14 cellular contexts compared by ENCODE assay signal in genomic region chr18:3411327-3411726, GRCh38. TPM values are rescaled to one million over a fixed set of nuclear protein-coding genes. Genes with fewer than 3 reads are reported as not detected.
A peak's percentile ranks its signal among the peaks of the same experiment; 100 is the strongest.
DNase-seq lines count a peak whose midpoint lies in the region; ATAC-seq and TF ChIP-seq lines count a peak whose summit lies in the region.
"Had no signal": no experiment of that assay in that cellular context is flagged by ENCODE, and none has a peak within 500 bp of the region (broad histone marks: within the 10 kb centered on the region; RNA-seq: fewer than 3 reads in every experiment).

No MANE protein-coding gene starts in this region.

- peak overlapping the region; percentile 60 for H3K27ac Mint-ChIP-seq in Calu3 (ENCODE audit: unreplicated experiment)
- peak overlapping the region in 1 of 3 donors; percentile 87 for H3K27ac Mint-ChIP-seq in IgD-negative memory B cell
- no peak overlapping the region for H3K27ac Mint-ChIP-seq in stimulated activated effector memory CD8-positive, alpha-beta T cell treated with anti-CD3 and anti-CD28 coated beads, Interleukin-12 subunit alpha, Interleukin-12 subunit beta, amount 100 ng/mL, for 72 hours

- no peaks in the 10 kb centered on the region for H3K36me3 ChIP-seq in esophagus squamous epithelium
- H3K36me3 ChIP-seq: BLaER1 treated with 17β-estradiol and CSF1 and Interleukin-3, amounts not matched to agents 10 nM and 100 nM; pancreas had no signal

- H3K4me3 Mint-ChIP-seq in Calu3 (ENCODE audit: low read depth, unreplicated experiment) (peak overlapping the region; percentile 75), IgD-negative memory B cell (peak overlapping the region in 3 of 4 donors; percentile 76 to 94 (median 84))
- H3K4me3 Mint-ChIP-seq in stimulated activated effector memory CD8-positive, alpha-beta T cell treated with anti-CD3 and anti-CD28 coated beads, Interleukin-12 subunit alpha, Interleukin-12 subunit beta, amount 100 ng/mL, for 72 hours, result peak overlapping the region; percentile 35

- peaks cover 18% of the 10 kb centered on the region for H3K36me3 Mint-ChIP-seq in Calu3 (ENCODE audit: insufficient read depth, unreplicated experiment)
- peaks cover 4% of the 10 kb centered on the region for H3K36me3 Mint-ChIP-seq in IgD-negative memory B cell
- H3K36me3 Mint-ChIP-seq in stimulated activated effector memory CD8-positive, alpha-beta T cell treated with anti-CD3 and anti-CD28 coated beads, Interleukin-12 subunit alpha, Interleukin-12 subunit beta, amount 100 ng/mL, for 72 hours, result no peaks in the 10 kb centered on the region

- H3K27me3 ChIP-seq in esophagus squamous epithelium, result peaks cover 0 to 7% (median 0%) of the 10 kb centered on the region in 4 donors
- H3K27me3 ChIP-seq: BLaER1 treated with 17β-estradiol and CSF1 and Interleukin-3, amounts not matched to agents 10 nM and 100 nM; foreskin keratinocyte; pancreas had no signal

- no peaks in the 10 kb centered on the region for H3K27me3 Mint-ChIP-seq in Calu3 (ENCODE audit: unreplicated experiment)
- H3K27me3 Mint-ChIP-seq in IgD-negative memory B cell, result peaks cover 2% of the 10 kb centered on the region

- WGBS in esophagus squamous epithelium, 2 donors, result 80 to 90% methylated on average over 1 to 3 of the region's 3 CpGs

- CTCF ChIA-PET in Calu3 (lab: Charles Lee), result interaction anchor here (1.0 to 1.1 kb wide), 3 partner anchors 14 to 51 kb away, joined by 3 to 4 read pairs (median 3); no protein-coding TSS in a partner anchor

- peaks cover 0 to 23% (median 0%) of the 10 kb centered on the region in 3 donors for H3K4me1 ChIP-seq in esophagus squamous epithelium
- H3K4me1 ChIP-seq: pancreas had no signal

- no peak for TF ChIP-seq POLR2A in esophagus squamous epithelium (IDR thresholded peaks at IDR 0.05)

- H3K27ac ChIP-seq in esophagus squamous epithelium, result no peak overlapping the region
- H3K27ac ChIP-seq: BLaER1 treated with 17β-estradiol and CSF1 and Interleukin-3, amounts not matched to agents 10 nM and 100 nM; pancreas had no signal

- no peaks in the 10 kb centered on the region for H3K9me3 Mint-ChIP-seq in Calu3 (ENCODE audit: low read depth, unreplicated experiment)
- no peaks in the 10 kb centered on the region for H3K9me3 Mint-ChIP-seq in IgD-negative memory B cell
- no peaks in the 10 kb centered on the region for H3K9me3 Mint-ChIP-seq in stimulated activated effector memory CD8-positive, alpha-beta T cell treated with anti-CD3 and anti-CD28 coated beads, Interleukin-12 subunit alpha, Interleukin-12 subunit beta, amount 100 ng/mL, for 72 hours

- H3K9me3 ChIP-seq in esophagus squamous epithelium, result no peaks in the 10 kb centered on the region
- H3K9me3 ChIP-seq: pancreas had no signal

- intact Hi-C loops in Calu3 (cut with micrococcal nuclease; ENCODE audit: unreplicated experiment) (loop anchor here (5.0 kb wide), 1 partner anchor 36 kb away; no protein-coding TSS in a partner anchor), esophagus squamous epithelium (cut with DNase I) (no loop called here)

- H3K4me3 ChIP-seq in esophagus squamous epithelium, result peak overlapping the region in 3 of 4 donors; percentile 36 to 59 (median 39)
- H3K4me3 ChIP-seq: BLaER1 treated with 17β-estradiol and CSF1 and Interleukin-3, amounts not matched to agents 10 nM and 100 nM had no signal

- DNase-seq in Calu3, result no peak
- DNase-seq in esophagus squamous epithelium (lab: John Stamatoyannopoulos, UW), result no peak
- DNase-seq in stimulated activated effector memory CD8-positive, alpha-beta T cell treated with anti-CD3 and anti-CD28 coated beads, Interleukin-12 subunit alpha, Interleukin-12 subunit beta, amount 100 ng/mL, for 72 hours (ENCODE audit: low spot score in 2 of 2), result no peak
- DNase-seq in DMS79 (lab: John Stamatoyannopoulos, UW), result no peak
- no peak for DNase-seq in AML-193 (lab: John Stamatoyannopoulos, UW)
- DNase-seq: HCEC 1CT, Karpas-422, NCI-H1417, NCI-H82 had no signal

- TF ChIP-seq CTCF in Calu3 (IDR thresholded peaks at IDR 0.05; ENCODE audit: unreplicated experiment), result no peak
- no peak for TF ChIP-seq CTCF in esophagus squamous epithelium (IDR thresholded peaks at IDR 0.05)

- BruUV-seq in Calu3 (replicated peaks; lab: Mats Ljungman, UMichigan), result no TSS peak

- no peak for ATAC-seq in stimulated activated effector memory CD8-positive, alpha-beta T cell treated with anti-CD3 and anti-CD28 coated beads, Interleukin-12 subunit alpha, Interleukin-12 subunit beta, amount 100 ng/mL, for 72 hours
- no peak for ATAC-seq in HG03025 (IDR thresholded peaks at IDR 0.05; ENCODE audit: low FRiP score, unreplicated experiment)

- H3K4me1 Mint-ChIP-seq in Calu3 (ENCODE audit: low read depth, unreplicated experiment) (peaks cover 29% of the 10 kb centered on the region), IgD-negative memory B cell (peaks cover 3 to 7% (median 4%) of the 10 kb centered on the region in 3 donors)
- peaks cover 17% of the 10 kb centered on the region for H3K4me1 Mint-ChIP-seq in stimulated activated effector memory CD8-positive, alpha-beta T cell treated with anti-CD3 and anti-CD28 coated beads, Interleukin-12 subunit alpha, Interleukin-12 subunit beta, amount 100 ng/mL, for 72 hours

RNA-seq across cellular contexts. Expression of gene TGIF1, which starts 38.6 kb away (rescaled TPM):
- 129 and 139 TPM in 2 replicates for total RNA-seq in Calu3 (2022)
- polyA plus RNA-seq in IgD-negative memory B cell, result 38.7 TPM
- total RNA-seq in esophagus squamous epithelium, result 10 to 100 TPM; 37.3 to 75.7 (median 57.0) TPM
